13 cellular contexts compared by ENCODE assay signal in genomic region chr6:112144145-112144926, GRCh38. TPM values are rescaled to one million over a fixed set of nuclear protein-coding genes. Genes with fewer than 3 reads are reported as not detected.
DNase-seq lines count a peak whose midpoint lies in the region; ATAC-seq and TF ChIP-seq lines count a peak whose summit lies in the region.
"Had no signal": no experiment of that assay in that cellular context is flagged by ENCODE, and none has a peak within 500 bp of the region (broad histone marks: within the 10 kb centered on the region; RNA-seq: fewer than 3 reads in every experiment).

No MANE protein-coding gene starts in this region.

- peak overlapping the region; percentile 28 for H3K4me3 Mint-ChIP-seq in central memory CD8-positive, alpha-beta T cell
- H3K4me3 Mint-ChIP-seq in CD8-positive, alpha-beta T cell: no peak overlapping the region

- H3K27ac ChIP-seq in uterus: peak overlapping the region; percentile 67 to 95
- H3K27ac ChIP-seq in CD8-positive, alpha-beta T cell (ENCODE audit: low read depth, low read length): no peak overlapping the region
- H3K27ac ChIP-seq: ovary had no signal

- no peaks in the 10 kb centered on the region for H3K36me3 ChIP-seq in uterus
- H3K36me3 ChIP-seq in CD8-positive, alpha-beta T cell (ENCODE audit: insufficient read depth, low read length): no peaks in the 10 kb centered on the region
- H3K36me3 ChIP-seq: ovary had no signal

- intact Hi-C loops in uterus (cut with DNase I; ENCODE audit: low total_unique reads): no loop called here
- intact Hi-C loops in CD8-positive, alpha-beta T cell (cut with DNase I, micrococcal nuclease): no loop called here

- peaks cover 37% of the 10 kb centered on the region for H3K27me3 Mint-ChIP-seq in central memory CD8-positive, alpha-beta T cell
- peaks cover 4% of the 10 kb centered on the region for H3K27me3 Mint-ChIP-seq in CD8-positive, alpha-beta T cell (ENCODE audit: low read depth)

- no peak for TF ChIP-seq CTCF in uterus (IDR thresholded peaks at IDR 0.05)
- no peak for TF ChIP-seq CTCF in CD8-positive, alpha-beta T cell (IDR thresholded peaks at IDR 0.05)

- peaks cover 5% of the 10 kb centered on the region for H3K4me1 Mint-ChIP-seq in central memory CD8-positive, alpha-beta T cell
- H3K4me1 Mint-ChIP-seq in CD8-positive, alpha-beta T cell (ENCODE audit: low read depth): no peaks in the 10 kb centered on the region

- DNase-seq in NCI-H2107 treated with DMSO at 0.1 percent for 48 hours (lab: John Stamatoyannopoulos, UW; ENCODE audit: unreplicated experiment) (peak; percentile 20), NCI-H2107 (lab: John Stamatoyannopoulos, UW) (no peak), NCI-H2081 treated with DMSO at 0.1 percent for 48 hours (lab: John Stamatoyannopoulos, UW) (peak; percentile 57), uterus (peak; percentile 49 to 72), NCI-H1048 (lab: John Stamatoyannopoulos, UW) (no peak), Ammon's horn (ENCODE audit: low spot score) (no peak)
- DNase-seq in central memory CD8-positive, alpha-beta T cell (ENCODE audit: low spot score in 2 of 2): no peak
- no peak for DNase-seq in CD8-positive, alpha-beta T cell
- DNase-seq: activated CD8-positive, alpha-beta memory T cell treated with anti-CD3 and anti-CD28 coated beads, Interleukin-2, amount 50 U/mL, for 4 hours; Kasumi-1; ovary; stimulated activated naive CD4-positive, alpha-beta T cell had no signal

- no peaks in the 10 kb centered on the region for H3K9me3 Mint-ChIP-seq in central memory CD8-positive, alpha-beta T cell
- no peaks in the 10 kb centered on the region for H3K9me3 Mint-ChIP-seq in CD8-positive, alpha-beta T cell

- CTCF ChIA-PET in CD8-positive, alpha-beta T cell (lab: Charles Lee): interaction anchor here (1.5 to 2.6 kb wide), 2 partner anchors 10 to 19 kb away, joined by 4 to 12 read pairs; no protein-coding TSS in a partner anchor

- no peaks in the 10 kb centered on the region for H3K36me3 Mint-ChIP-seq in central memory CD8-positive, alpha-beta T cell (ENCODE audit: insufficient read depth)
- no peaks in the 10 kb centered on the region for H3K36me3 Mint-ChIP-seq in CD8-positive, alpha-beta T cell

- no peaks in the 10 kb centered on the region for H3K4me1 ChIP-seq in uterus
- no peaks in the 10 kb centered on the region for H3K4me1 ChIP-seq in CD8-positive, alpha-beta T cell (ENCODE audit: insufficient read depth, low read length)

- H3K4me3 ChIP-seq in uterus: no peak overlapping the region
- H3K4me3 ChIP-seq in CD8-positive, alpha-beta T cell (ENCODE audit: low read depth, low read length): no peak overlapping the region
- H3K4me3 ChIP-seq: lung, ovary had no signal

- H3K9me3 ChIP-seq in uterus: no peaks in the 10 kb centered on the region
- H3K9me3 ChIP-seq in CD8-positive, alpha-beta T cell (ENCODE audit: low read length): no peaks in the 10 kb centered on the region
- H3K9me3 ChIP-seq: ovary had no signal

- TF ChIP-seq POLR2A in uterus (IDR thresholded peaks at IDR 0.05): no peak

- POLR2A ChIA-PET in CD8-positive, alpha-beta T cell (lab: Charles Lee): no interaction called here

- no peaks in the 10 kb centered on the region for H3K27me3 ChIP-seq in uterus
- H3K27me3 ChIP-seq in CD8-positive, alpha-beta T cell (ENCODE audit: insufficient read depth, low read length): no peaks in the 10 kb centered on the region
- H3K27me3 ChIP-seq: ovary had no signal

- peak; percentile 54 for ATAC-seq in central memory CD8-positive, alpha-beta T cell (replicated peaks; ENCODE audit: extremely low read depth, poor library complexity, severe bottlenecking)
- ATAC-seq in CD8-positive, alpha-beta T cell: no peak

- H3K27ac Mint-ChIP-seq in central memory CD8-positive, alpha-beta T cell (ENCODE audit: low read depth): no peak overlapping the region
- H3K27ac Mint-ChIP-seq in CD8-positive, alpha-beta T cell: no peak overlapping the region

RNA-seq across cellular contexts. Expression of gene FAM229B, which starts 56.9 kb away (rescaled TPM):
- total RNA-seq in uterus: 10 to 100 TPM in 3 of 4 donors, 1 to 10 TPM in 1; 7.2 to 47.6 (median 34.4) TPM
- 1 to 10 TPM; 3.1 to 3.3 TPM for total RNA-seq in CD8-positive, alpha-beta T cell

RNA-seq across cellular contexts. Expression of gene TUBE1, which starts 57.1 kb away (rescaled TPM):
- total RNA-seq in uterus: 10 to 100 TPM; 33.6 to 75.1 (median 54.0) TPM
- total RNA-seq in CD8-positive, alpha-beta T cell: 10 to 100 TPM; 25.6 to 30.5 TPM

Comparison
In these comparisons a context has a peak if more than half of its experiments do, and no peak if none do; other contexts are left out.
1. DNase-seq: peak in NCI-H2107 treated with DMSO at 0.1 percent for 48 hours (single experiment), NCI-H2081 treated with DMSO at 0.1 percent for 48 hours (single experiment) and uterus (2 of 2); none in NCI-H2107 (single experiment), central memory CD8-positive, alpha-beta T cell (0 of 2), NCI-H1048 (single experiment), CD8-positive, alpha-beta T cell (0 of 7) and Ammon's horn (single experiment).